1 cellular context compared by ENCODE assay signal in the genomic region with DNA sequence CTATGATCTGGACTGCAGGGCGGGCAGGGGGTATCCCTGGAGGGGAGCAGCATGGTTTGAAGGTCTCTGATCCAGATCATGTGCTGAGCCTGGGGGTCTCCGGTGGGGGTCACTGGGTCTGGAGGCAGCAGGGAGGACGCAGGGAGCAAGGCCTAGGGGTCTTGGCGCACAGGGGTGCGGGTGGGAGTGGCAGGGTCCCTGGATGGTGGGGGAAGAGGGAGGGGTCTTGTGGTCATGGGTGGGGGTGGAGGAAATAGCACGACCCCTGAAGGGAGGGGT.
TF ChIP-seq lines count a peak whose summit lies in the region.

No MANE protein-coding gene starts in this region.

TF ChIP-seq in A549, 52 proteins besides CTCF, POLR2A, EP300 and RAD21 (continued from another document):
- TF ChIP-seq, protein P1, sequence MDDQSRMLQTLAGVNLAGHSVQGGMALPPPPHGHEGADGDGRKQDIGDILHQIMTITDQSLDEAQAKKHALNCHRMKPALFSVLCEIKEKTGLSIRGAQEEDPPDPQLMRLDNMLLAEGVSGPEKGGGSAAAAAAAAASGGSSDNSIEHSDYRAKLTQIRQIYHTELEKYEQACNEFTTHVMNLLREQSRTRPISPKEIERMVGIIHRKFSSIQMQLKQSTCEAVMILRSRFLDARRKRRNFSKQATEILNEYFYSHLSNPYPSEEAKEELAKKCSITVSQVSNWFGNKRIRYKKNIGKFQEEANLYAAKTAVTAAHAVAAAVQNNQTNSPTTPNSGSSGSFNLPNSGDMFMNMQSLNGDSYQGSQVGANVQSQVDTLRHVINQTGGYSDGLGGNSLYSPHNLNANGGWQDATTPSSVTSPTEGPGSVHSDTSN (IDR thresholded peaks at IDR 0.05): no peak
- TF ChIP-seq PHF8 (IDR thresholded peaks at IDR 0.05; ENCODE audit: borderline replicate concordance, low read depth) (no peak), MYC (IDR thresholded peaks at IDR 0.05; ENCODE audit: borderline replicate concordance, low read length) (no peak), CEBPB (IDR thresholded peaks at IDR 0.05) (no peak), KDM5A (IDR thresholded peaks at IDR 0.05) (no peak), ZFP36 (IDR thresholded peaks at IDR 0.05; ENCODE audit: borderline replicate concordance, partially characterized antibody) (no peak), KDM1A (IDR thresholded peaks at IDR 0.05; ENCODE audit: low read depth) (no peak)
- TF ChIP-seq, protein P2, sequence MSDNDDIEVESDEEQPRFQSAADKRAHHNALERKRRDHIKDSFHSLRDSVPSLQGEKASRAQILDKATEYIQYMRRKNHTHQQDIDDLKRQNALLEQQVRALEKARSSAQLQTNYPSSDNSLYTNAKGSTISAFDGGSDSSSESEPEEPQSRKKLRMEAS (IDR thresholded peaks at IDR 0.05): no peak
- TF ChIP-seq, protein P3, sequence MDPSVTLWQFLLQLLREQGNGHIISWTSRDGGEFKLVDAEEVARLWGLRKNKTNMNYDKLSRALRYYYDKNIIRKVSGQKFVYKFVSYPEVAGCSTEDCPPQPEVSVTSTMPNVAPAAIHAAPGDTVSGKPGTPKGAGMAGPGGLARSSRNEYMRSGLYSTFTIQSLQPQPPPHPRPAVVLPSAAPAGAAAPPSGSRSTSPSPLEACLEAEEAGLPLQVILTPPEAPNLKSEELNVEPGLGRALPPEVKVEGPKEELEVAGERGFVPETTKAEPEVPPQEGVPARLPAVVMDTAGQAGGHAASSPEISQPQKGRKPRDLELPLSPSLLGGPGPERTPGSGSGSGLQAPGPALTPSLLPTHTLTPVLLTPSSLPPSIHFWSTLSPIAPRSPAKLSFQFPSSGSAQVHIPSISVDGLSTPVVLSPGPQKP (IDR thresholded peaks at IDR 0.05; ENCODE audit: low read depth, low read length): no peak
